In genomic region chr7:94843553-94843952, GRCh38 we compare ENCODE assay signal across 24 cellular contexts.
DNase-seq lines count a peak whose midpoint lies in the region; ATAC-seq, FAIRE-seq and TF ChIP-seq lines count a peak whose summit lies in the region.
"Had no signal": no experiment of that assay in that cellular context is flagged by ENCODE, and none has a peak within 500 bp of the region (broad histone marks: within the 10 kb centered on the region; RNA-seq: fewer than 3 reads in every experiment).

No MANE protein-coding gene starts in this region.

- H3K27ac ChIP-seq in HEK293 (ENCODE audit: extremely low read depth, low read depth, low read length) (no peak overlapping the region), endodermal cell (ENCODE audit: low read depth, low read length) (no peak overlapping the region)
- no peak overlapping the region for H3K27ac ChIP-seq in CD8-positive, alpha-beta T cell (ENCODE audit: low read depth, low read length)
- H3K27ac ChIP-seq: 22Rv1; A549; BLaER1 treated with 17β-estradiol and CSF1 and Interleukin-3, amounts not matched to agents 10 nM and 100 nM; C4-2B had no signal

- DNase-seq in endodermal cell, result no peak
- DNase-seq in urothelium cell line (ENCODE audit: low spot score), result no peak
- no peak for DNase-seq in CD8-positive, alpha-beta T cell
- DNase-seq: AML-193; CD4-positive, alpha-beta T cell; CD8-positive, alpha-beta memory T cell; COR-L47; DMS 273 treated with DMSO at 0.1 percent for 48 hours; DMS153; DMS53; DMS79; DND-41; EL; GDM1 had no signal

- no peaks in the 10 kb centered on the region for H3K27me3 ChIP-seq in endodermal cell (ENCODE audit: control insufficient read depth, insufficient read depth, low read length, poor library complexity, severe bottlenecking)
- no peaks in the 10 kb centered on the region for H3K27me3 ChIP-seq in CD8-positive, alpha-beta T cell (ENCODE audit: insufficient read depth, low read length)
- H3K27me3 ChIP-seq: BLaER1 treated with 17β-estradiol and CSF1 and Interleukin-3, amounts not matched to agents 10 nM and 100 nM had no signal

- no peak overlapping the region for H3K4me3 Mint-ChIP-seq in endodermal cell
- no peak overlapping the region for H3K4me3 Mint-ChIP-seq in CD8-positive, alpha-beta T cell
- H3K4me3 Mint-ChIP-seq: B cell; CD4-positive, alpha-beta T cell; CD8-positive, alpha-beta memory T cell had no signal

- H3K4me1 Mint-ChIP-seq in endodermal cell, result peaks cover 3% of the 10 kb centered on the region
- H3K4me1 Mint-ChIP-seq in CD8-positive, alpha-beta T cell (ENCODE audit: low read depth), result no peaks in the 10 kb centered on the region
- H3K4me1 Mint-ChIP-seq: B cell; CD8-positive, alpha-beta memory T cell had no signal

- POLR2A ChIA-PET in HEK293 (lab: Yijun Ruan, JAX), result no interaction called here
- POLR2A ChIA-PET in CD8-positive, alpha-beta T cell (lab: Charles Lee), result no interaction called here

- peak; percentile 67 for FAIRE-seq in urothelium cell line (lab: Jason Lieb, UNC)
- FAIRE-seq: A549, GM12878, GM12892, GM18507 had no signal

- H3K9me3 ChIP-seq in HEK293 (ENCODE audit: control insufficient read depth, insufficient read depth, low read depth, low read length) (no peaks in the 10 kb centered on the region), endodermal cell (ENCODE audit: control insufficient read depth, low read length) (peaks cover 84% of the 10 kb centered on the region)
- H3K9me3 ChIP-seq in CD8-positive, alpha-beta T cell (ENCODE audit: low read length), result peaks cover 6% of the 10 kb centered on the region

- H3K4me1 ChIP-seq in HEK293 (ENCODE audit: control insufficient read depth, insufficient read depth, low read length) (no peaks in the 10 kb centered on the region), endodermal cell (ENCODE audit: control insufficient read depth, insufficient read depth, low read length) (no peaks in the 10 kb centered on the region)
- no peaks in the 10 kb centered on the region for H3K4me1 ChIP-seq in CD8-positive, alpha-beta T cell (ENCODE audit: insufficient read depth, low read length)
- H3K4me1 ChIP-seq: A549; BLaER1 treated with 17β-estradiol and CSF1 and Interleukin-3, amounts not matched to agents 10 nM and 100 nM had no signal

- intact Hi-C loops in CD8-positive, alpha-beta T cell (cut with DNase I, micrococcal nuclease), result no loop called here

- WGBS in endodermal cell (ENCODE audit: insufficient coverage in 1 of 2, insufficient read length in 1 of 2), 2 experiments, result 79 to 96% methylated on average over 1 of the region's 1 CpG

- peaks cover 75% of the 10 kb centered on the region for H3K9me3 Mint-ChIP-seq in endodermal cell
- peaks cover 49% of the 10 kb centered on the region for H3K9me3 Mint-ChIP-seq in CD8-positive, alpha-beta T cell

- TF ChIP-seq CTCF in HEK293 (tag by site-specific recombination; IDR thresholded peaks at IDR 0.05) (no peak), endodermal cell (conservative IDR thresholded peaks at IDR 0.05) (no peak)
- no peak for TF ChIP-seq CTCF in CD8-positive, alpha-beta T cell (IDR thresholded peaks at IDR 0.05)

- H3K36me3 Mint-ChIP-seq in endodermal cell (ENCODE audit: low read depth), result peaks cover 6% of the 10 kb centered on the region
- H3K36me3 Mint-ChIP-seq in CD8-positive, alpha-beta T cell, result no peaks in the 10 kb centered on the region

- H3K27ac Mint-ChIP-seq in endodermal cell, result no peak overlapping the region
- H3K27ac Mint-ChIP-seq in CD8-positive, alpha-beta T cell, result no peak overlapping the region
- H3K27ac Mint-ChIP-seq: B cell; CD4-positive, alpha-beta T cell; CD8-positive, alpha-beta memory T cell had no signal

- no peaks in the 10 kb centered on the region for H3K27me3 Mint-ChIP-seq in endodermal cell (ENCODE audit: insufficient read depth)
- H3K27me3 Mint-ChIP-seq in CD8-positive, alpha-beta T cell (ENCODE audit: low read depth), result peaks cover 2% of the 10 kb centered on the region
- H3K27me3 Mint-ChIP-seq: CD4-positive, alpha-beta T cell; CD8-positive, alpha-beta memory T cell had no signal

- no peak overlapping the region for H3K9ac ChIP-seq in endodermal cell (ENCODE audit: extremely low read depth, low read length, poor library complexity, severe bottlenecking)
- H3K9ac ChIP-seq: BLaER1 treated with 17β-estradiol and CSF1 and Interleukin-3, amounts not matched to agents 10 nM and 100 nM had no signal

- H3K36me3 ChIP-seq in HEK293 (ENCODE audit: control insufficient read depth in 2 of 2, insufficient read depth in 1 of 2, low read length in 2 of 2), result no peaks in the 10 kb centered on the region
- no peaks in the 10 kb centered on the region for H3K36me3 ChIP-seq in endodermal cell (ENCODE audit: control insufficient read depth, insufficient read depth, low read length)
- no peaks in the 10 kb centered on the region for H3K36me3 ChIP-seq in CD8-positive, alpha-beta T cell (ENCODE audit: insufficient read depth, low read length)
- H3K36me3 ChIP-seq: BLaER1 treated with 17β-estradiol and CSF1 and Interleukin-3, amounts not matched to agents 10 nM and 100 nM had no signal

- CTCF ChIA-PET in HEK293 (lab: Yijun Ruan, JAX), result no interaction called here
- CTCF ChIA-PET in CD8-positive, alpha-beta T cell (lab: Charles Lee), result no interaction called here

- ATAC-seq in CD8-positive, alpha-beta T cell, result no peak
- no peak for ATAC-seq in HG02852 (IDR thresholded peaks at IDR 0.05; ENCODE audit: unreplicated experiment)
- ATAC-seq: A549, GM12878 had no signal

- H3K4me3 ChIP-seq in HEK293 (ENCODE audit: low read depth, low read length), result no peak overlapping the region
- peak overlapping the region; percentile 64 for H3K4me3 ChIP-seq in endodermal cell (ENCODE audit: low read length)
- no peak overlapping the region for H3K4me3 ChIP-seq in CD8-positive, alpha-beta T cell (ENCODE audit: low read depth, low read length)
- H3K4me3 ChIP-seq: A549; BLaER1 treated with 17β-estradiol and CSF1 and Interleukin-3, amounts not matched to agents 10 nM and 100 nM; GM12878 had no signal

TF ChIP-seq in HEK293, 187 proteins besides CTCF, POLR2A, EP300 and RAD21:
- TF ChIP-seq AEBP2 (tag by site-specific recombination; IDR thresholded peaks at IDR 0.05; ENCODE audit: borderline replicate concordance) (no peak), ZNF707 (tag by site-specific recombination; IDR thresholded peaks at IDR 0.05) (peak; percentile 93)
